ENCODE assay signal across 16 cellular contexts in genomic region chr9:114172981-114173833, GRCh38. TPM values are rescaled to one million over a fixed set of nuclear protein-coding genes. Genes with fewer than 3 reads are reported as not detected.
A peak's percentile ranks its signal among the peaks of the same experiment; 100 is the strongest.
DNase-seq lines count a peak whose midpoint lies in the region; ATAC-seq and TF ChIP-seq lines count a peak whose summit lies in the region.
"Had no signal": no experiment of that assay in that cellular context is flagged by ENCODE, and none has a peak within 500 bp of the region (broad histone marks: within the 10 kb centered on the region; RNA-seq: fewer than 3 reads in every experiment).

No MANE protein-coding gene starts in this region.

- peaks cover 8% of the 10 kb centered on the region for H3K36me3 Mint-ChIP-seq in brain
- no peaks in the 10 kb centered on the region for H3K36me3 Mint-ChIP-seq in activated T-helper 2 cell treated with anti-CD3 and anti-CD28 coated beads, Interferon-gamma antibody, Interleukin-2, Interleukin-4, amounts not matched to agents 10 μg/mL and 5 μg/mL and 100 μg/mL, durations not matched to agents 14 hours and 24 hours and 36 hours (ENCODE audit: low read depth)
- H3K36me3 Mint-ChIP-seq: activated CD8-positive, alpha-beta memory T cell treated with anti-CD3 and anti-CD28 coated beads, Interleukin-2, amount 10 ng/mL, durations not matched to agents 7 days and 5 days; activated naive CD8-positive, alpha-beta T cell treated with anti-CD3 and anti-CD28 coated beads, Interleukin-2, amount 10 ng/mL, durations not matched to agents 7 days and 5 days; naive B cell had no signal

- no peak overlapping the region for H3K4me3 ChIP-seq in sigmoid colon

- H3K27me3 ChIP-seq in sigmoid colon = no peaks in the 10 kb centered on the region
- H3K27me3 ChIP-seq: BE2C had no signal

- peaks cover 79% of the 10 kb centered on the region for H3K4me1 Mint-ChIP-seq in brain
- no peaks in the 10 kb centered on the region for H3K4me1 Mint-ChIP-seq in activated T-helper 2 cell treated with anti-CD3 and anti-CD28 coated beads, Interferon-gamma antibody, Interleukin-2, Interleukin-4, amounts not matched to agents 10 μg/mL and 5 μg/mL and 100 μg/mL, durations not matched to agents 14 hours and 24 hours and 36 hours (ENCODE audit: low read depth)
- H3K4me1 Mint-ChIP-seq: activated CD8-positive, alpha-beta memory T cell treated with anti-CD3 and anti-CD28 coated beads, Interleukin-2, amount 10 ng/mL, durations not matched to agents 7 days and 5 days; naive B cell had no signal

- TF ChIP-seq CTCF in brain (conservative IDR thresholded peaks at IDR 0.05) (no peak), sigmoid colon (IDR thresholded peaks at IDR 0.05) (no peak)

- 78 to 80% methylated on average over 20 of the region's 20 CpGs for WGBS in sigmoid colon, 2 donors

- peak overlapping the region in 3 of 5 experiments; percentile 24 to 70 (median 51) for H3K27ac Mint-ChIP-seq in brain
- H3K27ac Mint-ChIP-seq in activated T-helper 2 cell treated with anti-CD3 and anti-CD28 coated beads, Interferon-gamma antibody, Interleukin-2, Interleukin-4, amounts not matched to agents 10 μg/mL and 5 μg/mL and 100 μg/mL, durations not matched to agents 14 hours and 24 hours and 36 hours = no peak overlapping the region
- H3K27ac Mint-ChIP-seq: activated CD8-positive, alpha-beta memory T cell treated with anti-CD3 and anti-CD28 coated beads, Interleukin-2, amount 10 ng/mL, durations not matched to agents 7 days and 5 days; activated naive CD8-positive, alpha-beta T cell treated with anti-CD3 and anti-CD28 coated beads, Interleukin-2, amount 10 ng/mL, durations not matched to agents 7 days and 5 days; naive B cell had no signal

- DNase-seq in ELR (ENCODE audit: low read depth) (peak; percentile 68), left ventricle myocardium superior (peak; percentile 45), sigmoid colon (peak; percentile 83), NCI-H510A treated with DMSO at 0.1 percent for 48 hours (lab: John Stamatoyannopoulos, UW) (no peak), DMS 273 treated with DMSO at 0.1 percent for 48 hours (lab: John Stamatoyannopoulos, UW) (no peak)
- DNase-seq in activated T-helper 2 cell treated with anti-CD3 and anti-CD28 coated beads, Interferon-gamma antibody, Interleukin-2, Interleukin-4, amounts not matched to agents 10 μg/mL and 5 μg/mL and 100 μg/mL, durations not matched to agents 14 hours and 24 hours and 36 hours (ENCODE audit: low spot score) = no peak
- DNase-seq: activated CD8-positive, alpha-beta memory T cell treated with anti-CD3 and anti-CD28 coated beads, Interleukin-2, amount 10 ng/mL, durations not matched to agents 7 days and 5 days; activated naive CD8-positive, alpha-beta T cell treated with anti-CD3 and anti-CD28 coated beads, Interleukin-2, amount 10 ng/mL, durations not matched to agents 7 days and 5 days; BE2C; GF-D8; naive B cell; NCI-H345; small intestine had no signal

- intact Hi-C loops in left ventricle myocardium superior (cut with micrococcal nuclease) (no loop called here), sigmoid colon (cut with DNase I) (no loop called here)
- intact Hi-C loops in activated T-helper 2 cell treated with anti-CD3 and anti-CD28 coated beads, Interferon-gamma antibody, Interleukin-2, Interleukin-4, amounts not matched to agents 10 μg/mL and 5 μg/mL and 100 μg/mL, durations not matched to agents 14 hours and 24 hours and 36 hours (cut with micrococcal nuclease) = no loop called here

- peaks cover 2% of the 10 kb centered on the region for H3K27me3 Mint-ChIP-seq in brain
- H3K27me3 Mint-ChIP-seq in activated T-helper 2 cell treated with anti-CD3 and anti-CD28 coated beads, Interferon-gamma antibody, Interleukin-2, Interleukin-4, amounts not matched to agents 10 μg/mL and 5 μg/mL and 100 μg/mL, durations not matched to agents 14 hours and 24 hours and 36 hours (ENCODE audit: low read depth) = no peaks in the 10 kb centered on the region

- ATAC-seq in left ventricle myocardium superior = peak; percentile 15
- no peak for ATAC-seq in HG03439 (IDR thresholded peaks at IDR 0.05; ENCODE audit: unreplicated experiment)
- ATAC-seq: activated CD8-positive, alpha-beta memory T cell treated with anti-CD3 and anti-CD28 coated beads, Interleukin-2, amount 10 ng/mL, durations not matched to agents 7 days and 5 days; Panc1 had no signal

- TF ChIP-seq POLR2A in sigmoid colon (IDR thresholded peaks at IDR 0.05) = no peak

- no peaks in the 10 kb centered on the region for H3K36me3 ChIP-seq in sigmoid colon
- H3K36me3 ChIP-seq: BE2C had no signal

- H3K9me3 Mint-ChIP-seq in brain = peaks cover 0 to 2% (median 0%) of the 10 kb centered on the region in 5 experiments
- H3K9me3 Mint-ChIP-seq in activated T-helper 2 cell treated with anti-CD3 and anti-CD28 coated beads, Interferon-gamma antibody, Interleukin-2, Interleukin-4, amounts not matched to agents 10 μg/mL and 5 μg/mL and 100 μg/mL, durations not matched to agents 14 hours and 24 hours and 36 hours = no peaks in the 10 kb centered on the region
- H3K9me3 Mint-ChIP-seq: activated naive CD8-positive, alpha-beta T cell treated with anti-CD3 and anti-CD28 coated beads, Interleukin-2, amount 10 ng/mL, durations not matched to agents 7 days and 5 days; naive B cell had no signal

- no peaks in the 10 kb centered on the region for H3K9me3 ChIP-seq in sigmoid colon
- H3K9me3 ChIP-seq: BE2C had no signal

- TF ChIP-seq EP300 in sigmoid colon (IDR thresholded peaks at IDR 0.05) = no peak

- peak overlapping the region; percentile 14 to 77 (median 70) for H3K27ac ChIP-seq in sigmoid colon

- no peak overlapping the region for H3K4me3 Mint-ChIP-seq in brain
- no peak overlapping the region for H3K4me3 Mint-ChIP-seq in activated T-helper 2 cell treated with anti-CD3 and anti-CD28 coated beads, Interferon-gamma antibody, Interleukin-2, Interleukin-4, amounts not matched to agents 10 μg/mL and 5 μg/mL and 100 μg/mL, durations not matched to agents 14 hours and 24 hours and 36 hours (ENCODE audit: low read depth)
- H3K4me3 Mint-ChIP-seq: activated CD8-positive, alpha-beta memory T cell treated with anti-CD3 and anti-CD28 coated beads, Interleukin-2, amount 10 ng/mL, durations not matched to agents 7 days and 5 days; activated naive CD8-positive, alpha-beta T cell treated with anti-CD3 and anti-CD28 coated beads, Interleukin-2, amount 10 ng/mL, durations not matched to agents 7 days and 5 days; naive B cell had no signal

- peaks cover 0 to 67% (median 54%) of the 10 kb centered on the region in 4 donors for H3K4me1 ChIP-seq in sigmoid colon

RNA-seq across cellular contexts. Expression of gene COL27A1, which starts 17.9 kb away (rescaled TPM):
- 0.17 TPM for polyA plus RNA-seq in brain (ENCODE audit: insufficient read depth, low read depth, low replicate concordance)
- 11.0 TPM for total RNA-seq in left ventricle myocardium superior
- 10 to 100 TPM in 1 of 4 donors, 1 to 10 TPM in 3; 2.0 to 13.3 (median 7.1) TPM for total RNA-seq in sigmoid colon
- polyA plus RNA-seq in sigmoid colon = 1 to 10 TPM; 1.4 to 5.5 (median 1.8) TPM
- 3.7 and 4.1 TPM in 2 replicates for total RNA-seq in activated T-helper 2 cell treated with anti-CD3 and anti-CD28 coated beads, Interferon-gamma antibody, Interleukin-2, Interleukin-4, amounts not matched to agents 10 μg/mL and 5 μg/mL and 100 μg/mL, durations not matched to agents 14 hours and 24 hours and 36 hours

Comparison
In these comparisons a context has a peak if more than half of its experiments do, and no peak if none do; other contexts are left out.
1. DNase-seq: peak in ELR (single experiment), left ventricle myocardium superior (single experiment) and sigmoid colon (single experiment); none in activated T-helper 2 cell treated with anti-CD3 and anti-CD28 coated beads, Interferon-gamma antibody, Interleukin-2, Interleukin-4, amounts not matched to agents 10 μg/mL and 5 μg/mL and 100 μg/mL, durations not matched to agents 14 hours and 24 hours and 36 hours (single experiment), NCI-H510A treated with DMSO at 0.1 percent for 48 hours (single experiment) and DMS 273 treated with DMSO at 0.1 percent for 48 hours (single experiment).